In genomic region chr13:32734511-32734910, GRCh38 we compare ENCODE assay signal across 12 cellular contexts.
A peak's percentile ranks its signal among the peaks of the same experiment; 100 is the strongest.
DNase-seq lines count a peak whose midpoint lies in the region; ATAC-seq lines count a peak whose summit lies in the region.
"Had no signal": no experiment of that assay in that cellular context is flagged by ENCODE, and none has a peak within 500 bp of the region (broad histone marks: within the 10 kb centered on the region; RNA-seq: fewer than 3 reads in every experiment).

No MANE protein-coding gene starts in this region.

- no peak for DNase-seq in activated naive CD8-positive, alpha-beta T cell treated with anti-CD3 and anti-CD28 coated beads for 36 hours
- DNase-seq in MG63 = peak; percentile 57
- DNase-seq in cerebellar cortex (ENCODE audit: low spot score) = peak; percentile 26
- no peak for DNase-seq in stimulated activated naive CD8-positive, alpha-beta T cell treated with anti-CD3 and anti-CD28 coated beads, Interleukin-15, amount 100 ng/mL, for 72 hours
- DNase-seq in posterior vena cava (ENCODE audit: low spot score) = no peak
- no peak for DNase-seq in hepatic stellate cell (ENCODE audit: low spot score)
- DNase-seq: KG1, T-helper 9 cell had no signal

- peak overlapping the region; percentile 24 for H3K27ac Mint-ChIP-seq in activated naive CD8-positive, alpha-beta T cell
- no peak overlapping the region for H3K27ac Mint-ChIP-seq in activated naive CD8-positive, alpha-beta T cell treated with anti-CD3 and anti-CD28 coated beads for 36 hours
- no peak overlapping the region for H3K27ac Mint-ChIP-seq in stimulated activated naive CD8-positive, alpha-beta T cell treated with anti-CD3 and anti-CD28 coated beads, Interleukin-15, amount 100 ng/mL, for 72 hours
- H3K27ac Mint-ChIP-seq: activated T-helper 1 cell treated with anti-CD3 and anti-CD28 coated beads, Interleukin-12 subunit alpha, Interleukin-12 subunit beta, Interleukin-2, Interleukin-4 antibody, amounts not matched to agents 30 ng/mL and 10 ng/mL and 1 ng/mL, durations not matched to agents 14 hours and 24 hours and 36 hours had no signal

- H3K4me3 ChIP-seq in MG63 = no peak overlapping the region

- peaks cover 3% of the 10 kb centered on the region for H3K36me3 ChIP-seq in MG63

- H3K4me3 Mint-ChIP-seq in activated naive CD8-positive, alpha-beta T cell = no peak overlapping the region
- no peak overlapping the region for H3K4me3 Mint-ChIP-seq in activated naive CD8-positive, alpha-beta T cell treated with anti-CD3 and anti-CD28 coated beads for 36 hours
- H3K4me3 Mint-ChIP-seq in stimulated activated naive CD8-positive, alpha-beta T cell treated with anti-CD3 and anti-CD28 coated beads, Interleukin-15, amount 100 ng/mL, for 72 hours = no peak overlapping the region
- H3K4me3 Mint-ChIP-seq: activated T-helper 1 cell treated with anti-CD3 and anti-CD28 coated beads, Interleukin-12 subunit alpha, Interleukin-12 subunit beta, Interleukin-2, Interleukin-4 antibody, amounts not matched to agents 30 ng/mL and 10 ng/mL and 1 ng/mL, durations not matched to agents 14 hours and 24 hours and 36 hours had no signal

- no peaks in the 10 kb centered on the region for H3K27me3 ChIP-seq in MG63

- H3K27me3 Mint-ChIP-seq in activated naive CD8-positive, alpha-beta T cell = no peaks in the 10 kb centered on the region
- H3K27me3 Mint-ChIP-seq in activated naive CD8-positive, alpha-beta T cell treated with anti-CD3 and anti-CD28 coated beads for 36 hours = no peaks in the 10 kb centered on the region
- no peaks in the 10 kb centered on the region for H3K27me3 Mint-ChIP-seq in stimulated activated naive CD8-positive, alpha-beta T cell treated with anti-CD3 and anti-CD28 coated beads, Interleukin-15, amount 100 ng/mL, for 72 hours

- H3K4me1 Mint-ChIP-seq in activated naive CD8-positive, alpha-beta T cell (ENCODE audit: low read depth) = peaks cover 59% of the 10 kb centered on the region
- peaks cover 57% of the 10 kb centered on the region for H3K4me1 Mint-ChIP-seq in activated naive CD8-positive, alpha-beta T cell treated with anti-CD3 and anti-CD28 coated beads for 36 hours
- H3K4me1 Mint-ChIP-seq in stimulated activated naive CD8-positive, alpha-beta T cell treated with anti-CD3 and anti-CD28 coated beads, Interleukin-15, amount 100 ng/mL, for 72 hours = peaks cover 77% of the 10 kb centered on the region

- no peaks in the 10 kb centered on the region for H3K9me3 ChIP-seq in MG63

- H3K9me3 Mint-ChIP-seq in activated naive CD8-positive, alpha-beta T cell (ENCODE audit: low read depth) = no peaks in the 10 kb centered on the region
- H3K9me3 Mint-ChIP-seq in activated naive CD8-positive, alpha-beta T cell treated with anti-CD3 and anti-CD28 coated beads for 36 hours = peaks cover 10% of the 10 kb centered on the region
- peaks cover 12 to 13% of the 10 kb centered on the region in 2 donors for H3K9me3 Mint-ChIP-seq in stimulated activated naive CD8-positive, alpha-beta T cell treated with anti-CD3 and anti-CD28 coated beads, Interleukin-15, amount 100 ng/mL, for 72 hours

- H3K36me3 Mint-ChIP-seq in activated naive CD8-positive, alpha-beta T cell = peaks cover 14% of the 10 kb centered on the region
- H3K36me3 Mint-ChIP-seq in activated naive CD8-positive, alpha-beta T cell treated with anti-CD3 and anti-CD28 coated beads for 36 hours = peaks cover 34% of the 10 kb centered on the region

- peak; percentile 73 for ATAC-seq in stimulated activated naive CD8-positive, alpha-beta T cell treated with anti-CD3 and anti-CD28 coated beads, Interleukin-15, amount 100 ng/mL, for 72 hours
- no peak for ATAC-seq in HG02798 (IDR thresholded peaks at IDR 0.05; ENCODE audit: poor library complexity, unreplicated experiment)
- ATAC-seq: sciatic nerve had no signal

- intact Hi-C loops in posterior vena cava (cut with DNase I) = no loop called here

Comparison
In these comparisons a context has a peak if more than half of its experiments do, and no peak if none do; other contexts are left out.
1. DNase-seq: peak in MG63 (single experiment) and cerebellar cortex (single experiment); none in activated naive CD8-positive, alpha-beta T cell treated with anti-CD3 and anti-CD28 coated beads for 36 hours (single experiment), stimulated activated naive CD8-positive, alpha-beta T cell treated with anti-CD3 and anti-CD28 coated beads, Interleukin-15, amount 100 ng/mL, for 72 hours (0 of 2), posterior vena cava (single experiment) and hepatic stellate cell (single experiment).